In the genomic region with DNA sequence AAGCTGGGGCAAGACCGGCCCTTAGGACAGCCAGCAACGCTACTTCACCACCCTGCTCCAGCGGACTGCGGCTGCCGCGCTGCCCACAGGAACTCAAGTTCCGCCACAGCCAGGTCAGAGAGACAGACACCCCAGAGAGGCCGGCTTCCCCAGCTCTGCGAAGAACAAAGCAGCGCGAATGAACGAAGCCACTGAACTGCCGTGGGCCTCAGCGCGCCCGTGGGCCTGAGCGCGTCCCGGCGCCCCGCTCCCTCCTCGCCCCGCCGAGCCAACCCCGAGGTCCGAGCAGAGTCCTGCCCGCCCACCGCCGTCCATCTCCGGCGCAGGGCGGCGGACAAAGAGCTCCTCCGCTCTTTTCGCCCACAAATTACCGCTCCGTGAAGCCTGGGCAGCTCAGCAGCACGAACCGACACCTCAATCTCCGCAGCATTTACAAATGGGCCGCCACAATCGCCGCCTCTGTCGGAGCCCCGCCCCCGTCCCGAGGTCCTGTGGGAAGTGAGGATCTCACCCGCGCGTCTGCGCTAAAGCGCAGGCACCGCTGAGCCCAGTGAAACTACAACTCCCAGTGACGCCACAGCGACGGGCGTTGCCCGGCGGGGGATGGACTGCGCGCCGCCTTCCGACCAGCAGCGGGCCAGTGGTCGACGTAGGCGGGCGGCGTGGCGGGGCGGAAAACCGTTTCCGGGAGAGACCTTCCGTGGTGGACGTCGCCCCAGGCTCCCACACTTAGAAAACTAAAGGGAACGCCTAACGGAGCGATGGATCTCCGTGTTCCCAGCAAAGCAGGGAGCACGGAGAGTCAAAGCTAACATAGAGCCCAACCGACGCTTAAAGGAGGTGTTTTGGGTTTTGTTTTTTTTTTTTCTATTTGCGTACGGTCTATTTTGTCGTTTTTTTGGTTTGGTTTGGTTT, we compare ENCODE assay signal across 8 cellular contexts.
DNase-seq lines count a peak whose midpoint lies in the region; ATAC-seq and TF ChIP-seq lines count a peak whose summit lies in the region.

No MANE protein-coding gene starts in this region.

- H2BK120ac ChIP-seq in IMR-90 (ENCODE audit: low read depth, low read length), result peak overlapping the region; percentile 83

- no peaks in the 10 kb centered on the region for H3K36me3 ChIP-seq in IMR-90 (ENCODE audit: control insufficient read depth, insufficient read depth, low read length)

- peak overlapping the region; percentile 71; the same call in 1 of the 3 replicates for H2BK15ac ChIP-seq in IMR-90 (ENCODE audit: low read depth, low read length)

- peak overlapping the region; percentile 85 for H4K91ac ChIP-seq in IMR-90 (ENCODE audit: insufficient read depth, low read depth, low read length)

- H3K4me2 ChIP-seq in IMR-90 (ENCODE audit: low read depth, low read length), result peak overlapping the region; percentile 83

- peaks cover 15 to 20% of the 10 kb centered on the region in 2 experiments for H3K79me1 ChIP-seq in IMR-90 (ENCODE audit: low read depth in 1 of 2, low read length in 2 of 2)

- peak overlapping the region; percentile 50 for H2AK9ac ChIP-seq in IMR-90 (replicated peaks; ENCODE audit: low read depth, low read length, poor library complexity)

- BruUV-seq in IMR-90 (replicated peaks; lab: Mats Ljungman, UMichigan), result TSS peak; percentile 56

- peak overlapping the region; percentile 94 for H3K4ac ChIP-seq in IMR-90 (ENCODE audit: low read depth, low read length)

- intact Hi-C loops in IMR-90 (cut with micrococcal nuclease), result loop anchor here (2.0 kb wide), 1 partner anchor 72 kb away; no protein-coding TSS in a partner anchor

- peak overlapping the region; percentile 99 for H3K23ac ChIP-seq in IMR-90 (ENCODE audit: low read depth, low read length)

- H3K27me3 ChIP-seq in IMR-90 (ENCODE audit: control insufficient read depth, insufficient read depth, low read length), result peaks cover 2% of the 10 kb centered on the region; the same call in 1 of the 2 replicates

- ATAC-seq in GM21529 (IDR thresholded peaks at IDR 0.05; ENCODE audit: unreplicated experiment) (peak; percentile 93), IMR-90 (ENCODE audit: low read depth) (peak; percentile 99)

- H3K27ac ChIP-seq in IMR-90 (ENCODE audit: insufficient read depth, low read length), result peak overlapping the region; percentile 99

- peak overlapping the region; percentile 94 for H2BK5ac ChIP-seq in IMR-90 (ENCODE audit: low read depth, low read length, poor library complexity, severe bottlenecking)

- H4K8ac ChIP-seq in IMR-90 (ENCODE audit: low read depth in 2 of 2, low read length in 2 of 2), result peak overlapping the region; percentile 95 to 100

- TF ChIP-seq POLR2A in IMR-90 (IDR thresholded peaks at IDR 0.05; ENCODE audit: low read depth, low read length), result peak; percentile 94

- H3K56ac ChIP-seq in IMR-90 (ENCODE audit: extremely low read depth, insufficient read depth, low read length), result peak overlapping the region; percentile 99

- peak overlapping the region; percentile 95 for H3K18ac ChIP-seq in IMR-90 (ENCODE audit: low read depth, low read length)

- H3K4me1 ChIP-seq in IMR-90 (ENCODE audit: control insufficient read depth, insufficient read depth, low read length), result peaks cover 2% of the 10 kb centered on the region; the same call in 1 of the 2 replicates

- 0% methylated on average over 14 of the region's 86 CpGs; no CpG with 5 or more reads in 1 of the 2 experiments for WGBS in IMR-90 (ENCODE audit: extremely low coverage in 2 of 2, insufficient read length in 1 of 2), 2 experiments

- H2AK5ac ChIP-seq in IMR-90 (ENCODE audit: low read depth, low read length), result peak overlapping the region; percentile 65; the same call in 1 of the 2 replicates

- 0 out of 2 replicates have a peak, but pooled peaks have one; percentile 6 for TF ChIP-seq CTCF in IMR-90 (conservative IDR thresholded peaks at IDR 0.05; ENCODE audit: low read depth, low read length)
- TF ChIP-seq CTCF in epithelial cell of proximal tubule (conservative IDR thresholded peaks at IDR 0.05; ENCODE audit: low read depth, low read length), result no peak

- CTCF ChIA-PET in IMR-90 (lab: Yijun Ruan, JAX), result no interaction called here

- no peaks in the 10 kb centered on the region for H4K20me1 ChIP-seq in IMR-90 (ENCODE audit: insufficient read depth, low read length)

- peak overlapping the region; percentile 95 for H2AFZ ChIP-seq in IMR-90 (replicated peaks; ENCODE audit: low read length, poor library complexity)

- H3K9ac ChIP-seq in IMR-90 (ENCODE audit: low read depth, low read length), result peak overlapping the region; percentile 99

- in situ Hi-C loops in IMR-90 (cut with MboI; ENCODE audit: low sequenced_read_pairs), result no loop called here

- DNase-seq in DMS153 (lab: John Stamatoyannopoulos, UW), result peak; percentile 96
- peak; percentile 97 for DNase-seq in IMR-90
- peak; percentile 28 for DNase-seq in OCI-M2 (lab: John Stamatoyannopoulos, UW; ENCODE audit: unreplicated experiment)
- DNase-seq in activated T-cell treated with anti-CD3 and anti-CD28 coated beads, Interleukin-2, amount 50 U/mL, for 1 hour, result peak; percentile 90
- DNase-seq in epithelial cell of proximal tubule (ENCODE audit: low read depth), result peak; percentile 67
- peak; percentile 97 for DNase-seq in mucosa of gallbladder (ENCODE audit: low spot score)
- DNase-seq in stimulated activated CD8-positive, alpha-beta memory T cell treated with anti-CD3 and anti-CD28 coated beads, Interleukin-4, amount 100 ng/mL, for 24 hours (ENCODE audit: low read depth), result peak; percentile 92

- POLR2A ChIA-PET in IMR-90 (lab: Charles Lee; ENCODE audit: unreplicated experiment), result no interaction called here

- peak overlapping the region; percentile 84 for H3K4me3 ChIP-seq in IMR-90 (ENCODE audit: insufficient read depth, low read depth, low read length)
- H3K4me3 ChIP-seq in epithelial cell of proximal tubule (ENCODE audit: low read depth, low read length), result peak overlapping the region; percentile 84

- H3K9me1 ChIP-seq in IMR-90 (ENCODE audit: insufficient read depth, low read length), result peaks cover 5% of the 10 kb centered on the region; the same call in 1 of the 2 replicates

- H3K9me3 ChIP-seq in IMR-90 (ENCODE audit: control insufficient read depth, insufficient read depth, low read length), result no peaks in the 10 kb centered on the region

- dilution Hi-C loops in IMR-90 (cut with HindIII; ENCODE audit: low sequenced_read_pairs, unreplicated experiment), result no loop called here

- H4K5ac ChIP-seq in IMR-90 (ENCODE audit: low read depth, low read length), result peak overlapping the region; percentile 96

- TF ChIP-seq RAD21 in IMR-90 (IDR thresholded peaks at IDR 0.05; ENCODE audit: low read length), result no peak

- peak overlapping the region; percentile 93 for H3K14ac ChIP-seq in IMR-90 (replicated peaks; ENCODE audit: low read depth, low read length)

- no peak overlapping the region for H2BK20ac ChIP-seq in IMR-90 (ENCODE audit: low read depth, low read length)

TF ChIP-seq in IMR-90, 13 proteins besides CTCF, POLR2A, EP300 and RAD21:
- TF ChIP-seq BHLHE40 (IDR thresholded peaks at IDR 0.05; ENCODE audit: low read depth, low read length), result no peak
- TF ChIP-seq NFE2L2 (IDR thresholded peaks at IDR 0.05; ENCODE audit: low read depth, low read length), result no peak
- TF ChIP-seq SMC3 (IDR thresholded peaks at IDR 0.05; ENCODE audit: low read depth, low read length), result no peak
- TF ChIP-seq CEBPB (IDR thresholded peaks at IDR 0.05; ENCODE audit: low read depth, low read length), result no peak
- TF ChIP-seq RFX5 (IDR thresholded peaks at IDR 0.05; ENCODE audit: low read depth, low read length), result no peak
- TF ChIP-seq RCOR1 (IDR thresholded peaks at IDR 0.05; ENCODE audit: insufficient replicate concordance, low read length), result no peak
- TF ChIP-seq MXI1 (IDR thresholded peaks at IDR 0.05; ENCODE audit: borderline replicate concordance, low read depth, low read length), result peak; percentile 58; the same call in 1 of the 2 replicates
- TF ChIP-seq CHD1 (IDR thresholded peaks at IDR 0.05; ENCODE audit: low read depth, low read length), result 0 out of 2 replicates have a peak, but pooled peaks have one; percentile 39
- no peak for TF ChIP-seq FOS (IDR thresholded peaks at IDR 0.05; ENCODE audit: low read depth, low read length)
- TF ChIP-seq MAZ (IDR thresholded peaks at IDR 0.05; ENCODE audit: borderline replicate concordance, low read depth, low read length), result peak; percentile 67; the same call in 1 of the 2 replicates
- TF ChIP-seq, protein P1, sequence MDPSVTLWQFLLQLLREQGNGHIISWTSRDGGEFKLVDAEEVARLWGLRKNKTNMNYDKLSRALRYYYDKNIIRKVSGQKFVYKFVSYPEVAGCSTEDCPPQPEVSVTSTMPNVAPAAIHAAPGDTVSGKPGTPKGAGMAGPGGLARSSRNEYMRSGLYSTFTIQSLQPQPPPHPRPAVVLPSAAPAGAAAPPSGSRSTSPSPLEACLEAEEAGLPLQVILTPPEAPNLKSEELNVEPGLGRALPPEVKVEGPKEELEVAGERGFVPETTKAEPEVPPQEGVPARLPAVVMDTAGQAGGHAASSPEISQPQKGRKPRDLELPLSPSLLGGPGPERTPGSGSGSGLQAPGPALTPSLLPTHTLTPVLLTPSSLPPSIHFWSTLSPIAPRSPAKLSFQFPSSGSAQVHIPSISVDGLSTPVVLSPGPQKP (IDR thresholded peaks at IDR 0.05; ENCODE audit: borderline replicate concordance, low read depth, low read length), result no peak
- TF ChIP-seq, protein P2, sequence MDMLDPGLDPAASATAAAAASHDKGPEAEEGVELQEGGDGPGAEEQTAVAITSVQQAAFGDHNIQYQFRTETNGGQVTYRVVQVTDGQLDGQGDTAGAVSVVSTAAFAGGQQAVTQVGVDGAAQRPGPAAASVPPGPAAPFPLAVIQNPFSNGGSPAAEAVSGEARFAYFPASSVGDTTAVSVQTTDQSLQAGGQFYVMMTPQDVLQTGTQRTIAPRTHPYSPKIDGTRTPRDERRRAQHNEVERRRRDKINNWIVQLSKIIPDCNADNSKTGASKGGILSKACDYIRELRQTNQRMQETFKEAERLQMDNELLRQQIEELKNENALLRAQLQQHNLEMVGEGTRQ (IDR thresholded peaks at IDR 0.05; ENCODE audit: low read depth, low read length), result peak; percentile 5; the same call in 1 of the 2 replicates
- TF ChIP-seq MAFK (IDR thresholded peaks at IDR 0.05; ENCODE audit: low read depth, low read length), result no peak

Comparison
In these comparisons a context has a peak if more than half of its experiments do, and no peak if none do; other contexts are left out.
1. Peak in every context shown above with its lines: DNase-seq, ATAC-seq, H3K4me3 ChIP-seq and H3K27ac ChIP-seq.
2. DNase-seq: peak in every context shown above with its lines; median percentile 97 in IMR-90; 97 in mucosa of gallbladder; 96 in DMS153; 92 in stimulated activated CD8-positive, alpha-beta memory T cell treated with anti-CD3 and anti-CD28 coated beads, Interleukin-4, amount 100 ng/mL, for 24 hours; 90 in activated T-cell treated with anti-CD3 and anti-CD28 coated beads, Interleukin-2, amount 50 U/mL, for 1 hour; 67 in epithelial cell of proximal tubule; 28 in OCI-M2.